1 cellular context compared by ENCODE assay signal in genomic region chr9:136944094-136944518, GRCh38.
A peak's percentile ranks its signal among the peaks of the same experiment; 100 is the strongest.
TF ChIP-seq lines count a peak whose summit lies in the region.

No MANE protein-coding gene starts in this region.

TF ChIP-seq in K562, 482 proteins besides CTCF, POLR2A, EP300 and RAD21 (continued from another document):
- TF ChIP-seq ZNF407 (IDR thresholded peaks at IDR 0.05; ENCODE audit: low read depth) (no peak), MCM2 (IDR thresholded peaks at IDR 0.05; ENCODE audit: low read depth) (no peak), FOXK2 (conservative IDR thresholded peaks at IDR 0.05 in 1 of 2, IDR thresholded peaks at IDR 0.05 in 1 of 2; ENCODE audit: low read depth in 2 of 2) (no peak), ZBTB11 (CRISPR knock-in tag; IDR thresholded peaks at IDR 0.05) (peak in 2 of 3 experiments; percentile 85 to 93; a peak in 5 of 6 replicates), RCOR1 (IDR thresholded peaks at IDR 0.05; ENCODE audit: borderline replicate concordance in 1 of 2, low read depth in 2 of 2, low read length in 2 of 2) (0 out of 4 replicates have a peak, but pooled peaks of 1 of the 2 experiments have one; percentile 8), ZNF507 (tag; conservative IDR thresholded peaks at IDR 0.05) (no peak), CTCFL (IDR thresholded peaks at IDR 0.05; ENCODE audit: borderline replicate concordance, insufficient read depth, low read depth, low read length, poor library complexity, severe bottlenecking) (peak; percentile 36), PHF8 (IDR thresholded peaks at IDR 0.05; ENCODE audit: borderline replicate concordance, low read length) (peak; percentile 83; the same call in 1 of the 2 replicates), PREB (CRISPR knock-in tag; IDR thresholded peaks at IDR 0.05) (no peak), UBTF (IDR thresholded peaks at IDR 0.05; ENCODE audit: borderline replicate concordance in 1 of 2, low read depth in 2 of 2, low read length in 2 of 2) (peak in 1 of 2 experiments; percentile 60; a peak in 3 of 4 replicates), DMBX1 (CRISPR knock-in tag; IDR thresholded peaks at IDR 0.05; ENCODE audit: borderline replicate concordance) (0 out of 2 replicates have a peak, but pooled peaks have one; percentile 7), HDAC2 (IDR thresholded peaks at IDR 0.05) (0 out of 2 replicates have a peak, but pooled peaks have one; percentile 23), CREB3L1 (IDR thresholded peaks at IDR 0.05; ENCODE audit: borderline replicate concordance, low read depth) (peak; percentile 15; the same call in 1 of the 2 replicates), ID3 (CRISPR knock-in tag; IDR thresholded peaks at IDR 0.05) (no peak), ID3 (tag; IDR thresholded peaks at IDR 0.05) (no peak), HMGXB4 (CRISPR knock-in tag; IDR thresholded peaks at IDR 0.05) (peak; percentile 76; the same call in 1 of the 2 replicates), ZNF609 (CRISPR knock-in tag; IDR thresholded peaks at IDR 0.05; ENCODE audit: borderline replicate concordance) (0 out of 2 replicates have a peak, but pooled peaks have one; percentile 11)
